In the genomic region with DNA sequence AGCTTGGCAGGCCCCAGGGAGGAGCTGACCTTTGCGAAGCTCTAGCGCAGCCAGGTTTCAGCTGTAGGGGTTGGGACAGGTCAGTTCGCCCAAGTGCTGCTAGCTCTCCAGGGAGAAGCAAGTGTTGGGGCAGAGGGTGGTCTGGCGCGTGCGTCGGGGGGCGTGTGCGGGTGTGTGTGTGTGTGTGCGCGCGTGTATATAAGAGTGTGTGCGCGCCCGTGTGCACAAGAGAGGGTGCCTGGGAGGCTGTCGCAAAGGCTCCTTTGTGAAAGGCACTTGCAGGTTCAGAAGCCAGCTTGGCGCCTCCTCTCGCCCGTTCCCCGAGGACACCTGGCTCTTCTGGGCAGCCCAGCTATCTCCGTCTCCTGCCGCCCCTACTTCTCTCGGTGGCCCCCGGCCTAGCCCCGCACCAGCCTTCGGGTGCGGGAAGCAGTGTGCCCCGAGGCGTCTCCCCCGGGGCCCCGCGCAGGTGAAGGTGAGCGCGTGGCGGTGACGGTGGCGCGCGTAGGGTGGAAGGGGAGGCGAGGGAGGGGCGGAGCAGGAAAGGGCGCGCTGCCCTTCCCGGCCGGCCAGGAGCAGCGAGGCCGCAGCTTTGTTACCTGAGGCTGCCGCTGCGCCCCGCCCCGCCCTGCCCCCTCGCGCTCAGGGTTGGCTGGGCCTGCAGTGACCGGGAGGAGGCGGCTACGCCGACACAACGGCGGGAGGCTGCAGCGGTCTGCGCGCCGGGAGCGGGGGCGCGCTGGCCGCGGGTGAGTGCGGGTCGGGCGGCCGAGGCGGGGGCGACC, we compare ENCODE assay signal across 8 cellular contexts. TPM values are rescaled to one million over a fixed set of nuclear protein-coding genes. Genes with fewer than 3 reads are reported as not detected.
A peak's percentile ranks its signal among the peaks of the same experiment; 100 is the strongest.
DNase-seq lines count a peak whose midpoint lies in the region; ATAC-seq and TF ChIP-seq lines count a peak whose summit lies in the region.

A gene with protein sequence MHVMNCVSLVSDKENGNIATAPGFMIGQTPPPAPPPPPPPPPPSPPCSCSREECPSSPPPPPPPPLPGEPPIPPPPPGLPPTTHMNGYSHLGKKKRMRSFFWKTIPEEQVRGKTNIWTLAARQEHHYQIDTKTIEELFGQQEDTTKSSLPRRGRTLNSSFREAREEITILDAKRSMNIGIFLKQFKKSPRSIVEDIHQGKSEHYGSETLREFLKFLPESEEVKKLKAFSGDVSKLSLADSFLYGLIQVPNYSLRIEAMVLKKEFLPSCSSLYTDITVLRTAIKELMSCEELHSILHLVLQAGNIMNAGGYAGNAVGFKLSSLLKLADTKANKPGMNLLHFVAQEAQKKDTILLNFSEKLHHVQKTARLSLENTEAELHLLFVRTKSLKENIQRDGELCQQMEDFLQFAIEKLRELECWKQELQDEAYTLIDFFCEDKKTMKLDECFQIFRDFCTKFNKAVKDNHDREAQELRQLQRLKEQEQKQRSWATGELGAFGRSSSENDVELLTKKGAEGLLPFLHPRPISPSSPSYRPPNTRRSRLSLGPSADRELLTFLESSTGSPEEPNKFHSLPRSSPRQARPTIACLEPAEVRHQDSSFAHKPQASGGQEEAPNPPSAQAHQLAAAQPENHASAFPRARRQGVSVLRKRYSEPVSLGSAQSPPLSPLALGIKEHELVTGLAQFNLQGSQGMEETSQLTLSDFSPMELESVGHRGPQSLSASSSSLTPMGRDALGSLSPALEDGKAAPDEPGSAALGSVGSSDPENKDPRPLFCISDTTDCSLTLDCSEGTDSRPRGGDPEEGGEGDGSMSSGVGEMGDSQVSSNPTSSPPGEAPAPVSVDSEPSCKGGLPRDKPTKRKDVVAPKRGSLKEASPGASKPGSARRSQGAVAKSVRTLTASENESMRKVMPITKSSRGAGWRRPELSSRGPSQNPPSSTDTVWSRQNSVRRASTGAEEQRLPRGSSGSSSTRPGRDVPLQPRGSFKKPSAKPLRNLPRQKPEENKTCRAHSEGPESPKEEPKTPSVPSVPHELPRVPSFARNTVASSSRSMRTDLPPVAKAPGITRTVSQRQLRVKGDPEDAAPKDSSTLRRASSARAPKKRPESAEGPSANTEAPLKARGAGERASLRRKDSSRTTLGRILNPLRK (plus strand): TSS at position 663 of the 785 bp plus-strand sequence. CDS start 6,735 bp downstream, outside the sequence.

- H4K20me1 ChIP-seq in Loucy (ENCODE audit: insufficient read depth, low read length, poor library complexity, severe bottlenecking), result no peaks in the 10 kb centered on the region

- H3K4me3 Mint-ChIP-seq in activated T-cell treated with anti-CD3 and anti-CD28 coated beads, Interleukin-2, amount 50 U/mL, for 24 hours, result peak within 1 kb of the TSS; percentile 62

- H3K27ac ChIP-seq in VCaP, result peak within 1 kb of the TSS; percentile 93

- no peaks in the 10 kb centered on the region for H3K9me3 Mint-ChIP-seq in activated T-cell treated with anti-CD3 and anti-CD28 coated beads, Interleukin-2, amount 50 U/mL, for 24 hours

- DNase-seq in activated T-cell treated with anti-CD3 and anti-CD28 coated beads, Interleukin-2, amount 50 U/mL, for 24 hours, result peak; percentile 39
- DNase-seq in activated T-cell treated with anti-CD3 and anti-CD28 coated beads for 4 hours, result no peak
- DNase-seq in fibroblast of villous mesenchyme (ENCODE audit: low read depth), result no peak
- no peak for DNase-seq in foreskin melanocyte

- H2AFZ ChIP-seq in Loucy (ENCODE audit: low read length) (no peak within 1 kb of the TSS), neuron (ENCODE audit: low read depth, low read length) (peak within 1 kb of the TSS; percentile 93)

- H3K4me1 ChIP-seq in Loucy (ENCODE audit: insufficient read depth, low read length, poor library complexity, severe bottlenecking) (peaks cover 2% of the 10 kb centered on the region), neuron (ENCODE audit: insufficient read depth, low read length) (peaks cover 23% of the 10 kb centered on the region)

- no peaks in the 10 kb centered on the region for H3K9me2 ChIP-seq in Loucy (replicated peaks; ENCODE audit: low read depth, low read length)

- TF ChIP-seq CTCF in Loucy (conservative IDR thresholded peaks at IDR 0.05; ENCODE audit: low read length) (no peak), VCaP (conservative IDR thresholded peaks at IDR 0.05) (0 out of 2 replicates have a peak, but pooled peaks have one; percentile 13), fibroblast of villous mesenchyme (IDR thresholded peaks at IDR 0.05; ENCODE audit: insufficient read depth, low read depth, low read length) (no peak)

- H3K4me2 ChIP-seq in Loucy (ENCODE audit: low read depth, low read length, poor library complexity, severe bottlenecking), result peak within 1 kb of the TSS; percentile 49

- H3K9ac ChIP-seq in Loucy (ENCODE audit: low read depth, low read length, poor library complexity, severe bottlenecking), result no peak within 1 kb of the TSS

- no peaks in the 10 kb centered on the region for H3K79me2 ChIP-seq in Loucy (ENCODE audit: insufficient read depth, low read length)

- no peaks in the 10 kb centered on the region for H3K36me3 Mint-ChIP-seq in activated T-cell treated with anti-CD3 and anti-CD28 coated beads, Interleukin-2, amount 50 U/mL, for 24 hours (ENCODE audit: low read depth)

- H3K27ac Mint-ChIP-seq in activated T-cell treated with anti-CD3 and anti-CD28 coated beads, Interleukin-2, amount 50 U/mL, for 24 hours, result no peak within 1 kb of the TSS

- H3K9me3 ChIP-seq in Loucy (ENCODE audit: insufficient read depth, low read depth, low read length) (no peaks in the 10 kb centered on the region), neuron (ENCODE audit: low read length) (no peaks in the 10 kb centered on the region)

- peaks cover 18% of the 10 kb centered on the region for H3K4me1 Mint-ChIP-seq in activated T-cell treated with anti-CD3 and anti-CD28 coated beads, Interleukin-2, amount 50 U/mL, for 24 hours (ENCODE audit: low read depth)

- H3K36me3 ChIP-seq in Loucy (ENCODE audit: insufficient read depth, low read length) (no peaks in the 10 kb centered on the region), neuron (ENCODE audit: insufficient read depth, low read length) (no peaks in the 10 kb centered on the region)

- no peak for ATAC-seq in GM19035 (IDR thresholded peaks at IDR 0.05; ENCODE audit: unreplicated experiment)

- H3K27me3 ChIP-seq in Loucy (ENCODE audit: insufficient read depth, low read length, poor library complexity, severe bottlenecking) (no peaks in the 10 kb centered on the region), neuron (ENCODE audit: insufficient read depth, low read length) (peaks cover 56% of the 10 kb centered on the region)

- H3K4me3 ChIP-seq in Loucy (ENCODE audit: low read length, poor library complexity, severe bottlenecking), result peak within 1 kb of the TSS; percentile 30
- H3K4me3 ChIP-seq in fibroblast of villous mesenchyme (ENCODE audit: low read depth, low read length), result peak within 1 kb of the TSS; percentile 55
- peak within 1 kb of the TSS; percentile 62 for H3K4me3 ChIP-seq in neuron (ENCODE audit: low read length)

- H3K27me3 Mint-ChIP-seq in activated T-cell treated with anti-CD3 and anti-CD28 coated beads, Interleukin-2, amount 50 U/mL, for 24 hours, result peaks cover 67% of the 10 kb centered on the region

- no peaks in the 10 kb centered on the region for H3F3A ChIP-seq in Loucy (ENCODE audit: low read depth)

RNA-seq across cellular contexts. Expression of the gene that starts here (rescaled TPM):
- 0.32 and 1.7 TPM in 2 replicates for total RNA-seq in fibroblast of villous mesenchyme
